ENCODE assay signal across 26 cellular contexts in genomic region chr2:131081190-131081589, GRCh38. TPM values are rescaled to one million over a fixed set of nuclear protein-coding genes. Genes with fewer than 3 reads are reported as not detected.
DNase-seq lines count a peak whose midpoint lies in the region; ATAC-seq and TF ChIP-seq lines count a peak whose summit lies in the region.
"Had no signal": no experiment of that assay in that cellular context is flagged by ENCODE, and none has a peak within 500 bp of the region (broad histone marks: within the 10 kb centered on the region; RNA-seq: fewer than 3 reads in every experiment).

No MANE protein-coding gene starts in this region.

- H3K4me1 ChIP-seq in mammary epithelial cell (ENCODE audit: insufficient read depth, low read length) (no peaks in the 10 kb centered on the region), sigmoid colon (peaks cover 0 to 29% (median 17%) of the 10 kb centered on the region in 4 donors), psoas muscle (peaks cover 37% of the 10 kb centered on the region)

- in situ Hi-C loops in mammary epithelial cell (cut with MboI; ENCODE audit: low sequenced_read_pairs in 2 of 2): loop anchor here in 1 of 2 donors (25.0 kb wide), 1 partner anchor 294 kb away; no protein-coding TSS in a partner anchor

- peaks cover 95% of the 10 kb centered on the region for H3K79me2 ChIP-seq in mammary epithelial cell (ENCODE audit: insufficient read depth, low read length)

- peaks cover 13% of the 10 kb centered on the region for H3K4me1 Mint-ChIP-seq in T-helper 2 cell treated with Interferon-gamma antibody and Interleukin-4, amounts not matched to agents 5 μg/mL and 100 μg/mL, for 36 hours (ENCODE audit: low read depth)
- peaks cover 35 to 81% (median 65%) of the 10 kb centered on the region in 4 donors for H3K4me1 Mint-ChIP-seq in naive thymus-derived CD8-positive, alpha-beta T cell

- WGBS in mammary epithelial cell (ENCODE audit: low coverage, missing lambda C conversion rate): 100% methylated on average over 4 of the region's 4 CpGs
- 95% methylated on average over 4 of the region's 4 CpGs for WGBS in sigmoid colon, 2 donors
- 93 to 97% (median 95%) methylated on average over 4 of the region's 4 CpGs for WGBS in psoas muscle, 3 donors

- H3K36me3 ChIP-seq in mammary epithelial cell (ENCODE audit: insufficient read depth, low read length): peaks cover 31% of the 10 kb centered on the region
- H3K36me3 ChIP-seq in sigmoid colon: peaks cover 9 to 67% (median 28%) of the 10 kb centered on the region in 4 donors
- H3K36me3 ChIP-seq in psoas muscle (ENCODE audit: insufficient read depth in 1 of 2, low read depth in 1 of 2): peaks cover 14 to 70% of the 10 kb centered on the region in 2 donors

- TF ChIP-seq EP300 in sigmoid colon (IDR thresholded peaks at IDR 0.05): no peak

- H3K27ac ChIP-seq in mammary epithelial cell (ENCODE audit: insufficient read depth, low read depth, low read length): no peak overlapping the region
- no peak overlapping the region for H3K27ac ChIP-seq in sigmoid colon
- H3K27ac ChIP-seq in psoas muscle: no peak overlapping the region

- BruUV-seq in mammary epithelial cell (replicated peaks; lab: Mats Ljungman, UMichigan): TSS peak; percentile 5

- dilution Hi-C loops in mammary epithelial cell (cut with HindIII; ENCODE audit: low sequenced_read_pairs): no loop called here

- H3K27me3 ChIP-seq in mammary epithelial cell (ENCODE audit: insufficient read depth, low read length) (no peaks in the 10 kb centered on the region), sigmoid colon (no peaks in the 10 kb centered on the region), psoas muscle (ENCODE audit: insufficient read depth in 3 of 3, low read length in 2 of 3) (no peaks in the 10 kb centered on the region)

- H3K4me3 ChIP-seq in NB4 (ENCODE audit: low read depth, low read length): no peak overlapping the region
- no peak overlapping the region for H3K4me3 ChIP-seq in mammary epithelial cell (replicated peaks in 1 of 3; ENCODE audit: insufficient read depth in 1 of 3, low read depth in 2 of 3, low read length in 3 of 3)
- no peak overlapping the region for H3K4me3 ChIP-seq in sigmoid colon
- no peak overlapping the region for H3K4me3 ChIP-seq in psoas muscle

- TF ChIP-seq CTCF in NB4 (IDR thresholded peaks at IDR 0.05; ENCODE audit: low read depth, low read length): no peak
- no peak for TF ChIP-seq CTCF in mammary epithelial cell (conservative IDR thresholded peaks at IDR 0.05 in 1 of 2, IDR thresholded peaks at IDR 0.05 in 1 of 2; ENCODE audit: extremely low read depth in 1 of 2, insufficient read depth in 1 of 2, low read depth in 1 of 2, low read length in 2 of 2)
- TF ChIP-seq CTCF in sigmoid colon (IDR thresholded peaks at IDR 0.05): no peak
- TF ChIP-seq CTCF in psoas muscle (IDR thresholded peaks at IDR 0.05): no peak

- no peaks in the 10 kb centered on the region for H3K9me3 ChIP-seq in mammary epithelial cell (replicated peaks; ENCODE audit: insufficient read depth, low read length)
- no peaks in the 10 kb centered on the region for H3K9me3 ChIP-seq in sigmoid colon
- no peaks in the 10 kb centered on the region for H3K9me3 ChIP-seq in psoas muscle

- POLR2A ChIA-PET in naive thymus-derived CD8-positive, alpha-beta T cell (lab: Charles Lee): interaction anchor here (1.0 to 1.4 kb wide), 2 partner anchors 12 to 13 kb away, joined by 3 to 4 read pairs; partner anchors contain the start of gene FAM168B

- no peak for DNase-seq in T-helper 2 cell treated with Interferon-gamma antibody and Interleukin-4, amounts not matched to agents 5 μg/mL and 100 μg/mL, for 36 hours (ENCODE audit: low spot score)
- no peak for DNase-seq in T-helper 2 cell
- DNase-seq in NB4 (ENCODE audit: low read depth): peak; percentile 56
- no peak for DNase-seq in mammary epithelial cell
- no peak for DNase-seq in naive thymus-derived CD8-positive, alpha-beta T cell
- no peak for DNase-seq in HPDE6-E6E7 (ENCODE audit: extremely low spot score)
- no peak for DNase-seq in sigmoid colon
- DNase-seq in psoas muscle: no peak
- DNase-seq: activated CD4-positive, CD25-positive, alpha-beta regulatory T cell treated with anti-CD3 and anti-CD28 coated beads, Interleukin-2, amount 50 U/mL, for 72 hours; activated naive CD4-positive, alpha-beta T cell treated with Interleukin-2 at 50 U/mL for 16 hours; activated T-cell treated with anti-CD3 and anti-CD28 coated beads, Interleukin-2, amount 50 U/mL, for 1 hour; amygdala; CD4-positive, alpha-beta memory T cell; effector CD8-positive, alpha-beta T cell; foreskin fibroblast; H7; hippocampal formation; KBM-7; left colon; mesenchymal stem cell; MM.1S; NCI-H1417 treated with DMSO at 0.1 percent for 48 hours; NCI-H2081; NCI-H2227 treated with DMSO at 0.1 percent for 48 hours; NCI-H69; stimulated activated naive CD8-positive, alpha-beta T cell treated with anti-CD3 and anti-CD28 coated beads, Interleukin-15, amount 100 ng/mL, for 72 hours had no signal

- H3K4me2 ChIP-seq in mammary epithelial cell (ENCODE audit: insufficient read depth, low read depth, low read length): no peak overlapping the region

- H4K20me1 ChIP-seq in mammary epithelial cell (ENCODE audit: insufficient read depth, low read length): no peaks in the 10 kb centered on the region

- no peaks in the 10 kb centered on the region for H3K27me3 Mint-ChIP-seq in T-helper 2 cell treated with Interferon-gamma antibody and Interleukin-4, amounts not matched to agents 5 μg/mL and 100 μg/mL, for 36 hours (ENCODE audit: low read depth)
- H3K27me3 Mint-ChIP-seq in naive thymus-derived CD8-positive, alpha-beta T cell: no peaks in the 10 kb centered on the region
- H3K27me3 Mint-ChIP-seq: CD4-positive, alpha-beta memory T cell; stimulated activated naive CD8-positive, alpha-beta T cell treated with anti-CD3 and anti-CD28 coated beads, Interleukin-15, amount 100 ng/mL, for 72 hours had no signal

- H3K9me3 Mint-ChIP-seq in T-helper 2 cell treated with Interferon-gamma antibody and Interleukin-4, amounts not matched to agents 5 μg/mL and 100 μg/mL, for 36 hours: no peaks in the 10 kb centered on the region
- no peaks in the 10 kb centered on the region for H3K9me3 Mint-ChIP-seq in naive thymus-derived CD8-positive, alpha-beta T cell
- H3K9me3 Mint-ChIP-seq: CD4-positive, alpha-beta memory T cell; stimulated activated naive CD8-positive, alpha-beta T cell treated with anti-CD3 and anti-CD28 coated beads, Interleukin-15, amount 100 ng/mL, for 72 hours had no signal

- H3K27ac Mint-ChIP-seq in T-helper 2 cell treated with Interferon-gamma antibody and Interleukin-4, amounts not matched to agents 5 μg/mL and 100 μg/mL, for 36 hours: peak overlapping the region; percentile 46
- H3K27ac Mint-ChIP-seq in naive thymus-derived CD8-positive, alpha-beta T cell: peak overlapping the region in 7 of 10 donors; percentile 1 to 85 (median 42)

- no peak for ATAC-seq in naive thymus-derived CD8-positive, alpha-beta T cell
- ATAC-seq in psoas muscle: no peak
- ATAC-seq: left colon; stimulated activated naive CD8-positive, alpha-beta T cell treated with anti-CD3 and anti-CD28 coated beads, Interleukin-15, amount 100 ng/mL, for 72 hours had no signal

- no peak overlapping the region for H2AFZ ChIP-seq in mammary epithelial cell (ENCODE audit: low read depth, low read length)

- intact Hi-C loops in mammary epithelial cell (cut with micrococcal nuclease) (no loop called here), sigmoid colon (cut with DNase I) (no loop called here), psoas muscle (cut with DNase I) (no loop called here)

- no peak overlapping the region for H3K4me3 Mint-ChIP-seq in T-helper 2 cell treated with Interferon-gamma antibody and Interleukin-4, amounts not matched to agents 5 μg/mL and 100 μg/mL, for 36 hours
- peak overlapping the region in 2 of 10 donors; percentile 0 to 9 for H3K4me3 Mint-ChIP-seq in naive thymus-derived CD8-positive, alpha-beta T cell
- H3K4me3 Mint-ChIP-seq: CD4-positive, alpha-beta memory T cell; stimulated activated naive CD8-positive, alpha-beta T cell treated with anti-CD3 and anti-CD28 coated beads, Interleukin-15, amount 100 ng/mL, for 72 hours had no signal

- TF ChIP-seq POLR2A in NB4 (IDR thresholded peaks at IDR 0.05; ENCODE audit: extremely low read depth, insufficient read length) (no peak), sigmoid colon (IDR thresholded peaks at IDR 0.05) (no peak)

- CTCF ChIA-PET in mammary epithelial cell (lab: Charles Lee; ENCODE audit: low non-redundant PET): no interaction called here

- H3K36me3 Mint-ChIP-seq in T-helper 2 cell treated with Interferon-gamma antibody and Interleukin-4, amounts not matched to agents 5 μg/mL and 100 μg/mL, for 36 hours (ENCODE audit: low read depth): peaks cover 62% of the 10 kb centered on the region
- peaks cover 0 to 84% (median 25%) of the 10 kb centered on the region in 3 donors for H3K36me3 Mint-ChIP-seq in naive thymus-derived CD8-positive, alpha-beta T cell

- no peak overlapping the region for H3K9ac ChIP-seq in mammary epithelial cell (ENCODE audit: insufficient read depth, low read length)

RNA-seq across cellular contexts. Expression of gene FAM168B, which starts 12.1 kb away (rescaled TPM):
- total RNA-seq in mammary epithelial cell: 100 to 1,000 TPM in 1 of 2 donors, 10 to 100 TPM in 1; 89.5 to 108 TPM
- 115 TPM for polyA plus RNA-seq in mammary epithelial cell
- polyA minus RNA-seq in mammary epithelial cell: 59.2 TPM
- total RNA-seq in naive thymus-derived CD8-positive, alpha-beta T cell: 10 to 100 TPM; 82.0 to 89.1 TPM
- polyA plus RNA-seq in naive thymus-derived CD8-positive, alpha-beta T cell: 10 to 100 TPM; 29.9 to 43.8 (median 35.8) TPM
- 100 to 1,000 TPM; 125 to 153 (median 136) TPM for total RNA-seq in sigmoid colon
- polyA plus RNA-seq in sigmoid colon: 10 to 100 TPM; 29.1 to 54.7 (median 30.0) TPM
- total RNA-seq in psoas muscle: 100 to 1,000 TPM in 2 of 4 donors, 10 to 100 TPM in 2; 63.1 to 130 (median 105) TPM
- polyA plus RNA-seq in psoas muscle: 100 to 1,000 TPM in 1 of 3 donors, 10 to 100 TPM in 2; 39.2 to 155 (median 98.8) TPM

RNA-seq across cellular contexts. Expression of gene PLEKHB2, which starts 23.9 kb away (rescaled TPM):
- total RNA-seq in mammary epithelial cell (100 to 1,000 TPM in 1 of 2 donors, 10 to 100 TPM in 1; 72.1 to 130 TPM), sigmoid colon (10 to 100 TPM; 28.8 to 39.6 (median 33.7) TPM), psoas muscle (10 to 100 TPM; 24.7 to 67.6 (median 28.7) TPM)
- polyA plus RNA-seq in mammary epithelial cell (64.8 TPM), sigmoid colon (100 to 1,000 TPM in 1 of 3 donors, 10 to 100 TPM in 2; 59.3 to 160 (median 96.1) TPM), psoas muscle (10 to 100 TPM; 17.9 to 81.4 (median 74.7) TPM)
- polyA minus RNA-seq in mammary epithelial cell: 97.6 TPM
- 10 to 100 TPM; 44.2 to 48.6 TPM for total RNA-seq in naive thymus-derived CD8-positive, alpha-beta T cell
- polyA plus RNA-seq in naive thymus-derived CD8-positive, alpha-beta T cell: 10 to 100 TPM; 63.0 to 70.7 (median 65.7) TPM
